8 cellular contexts compared by ENCODE assay signal in genomic region chr1:155227261-155228095, GRCh38. TPM values are rescaled to one million over a fixed set of nuclear protein-coding genes. Genes with fewer than 3 reads are reported as not detected.
DNase-seq lines count a peak whose midpoint lies in the region; ATAC-seq and TF ChIP-seq lines count a peak whose summit lies in the region.

No MANE protein-coding gene starts in this region.

- peak; percentile 80 for ATAC-seq in HG03457 (IDR thresholded peaks at IDR 0.05; ENCODE audit: unreplicated experiment)
- ATAC-seq in left colon, result peak; percentile 96

- intact Hi-C loops in left colon (cut with DNase I, micrococcal nuclease), result no loop called here

- H3K27me3 ChIP-seq in BJ (ENCODE audit: control insufficient read depth, insufficient read depth, low read length), result no peaks in the 10 kb centered on the region

- peak; percentile 95 for DNase-seq in BJ (ENCODE audit: low read depth)
- peak; percentile 100 for DNase-seq in GM19240 (ENCODE audit: insufficient read length, low spot score)
- DNase-seq in NCI-H524 (lab: John Stamatoyannopoulos, UW), result peak; percentile 99
- DNase-seq in activated CD4-positive, alpha-beta T cell treated with anti-CD3 and anti-CD28 coated beads for 4 hours, result peak; percentile 99 to 100
- DNase-seq in left colon, result peak; percentile 99
- DNase-seq in stimulated activated CD4-positive, alpha-beta T cell treated with anti-CD3 and anti-CD28 coated beads, Interleukin-1b, Interleukin-23, amount 100 ng/mL, for 4 hours (ENCODE audit: low read depth in 2 of 2), result peak; percentile 98 to 100

- POLR2A ChIA-PET in BJ (lab: Charles Lee), result no interaction called here

- peak overlapping the region; percentile 94 for H3K27ac ChIP-seq in cingulate gyrus (ENCODE audit: low read depth, low read length)

- CTCF ChIA-PET in BJ (lab: Yijun Ruan, JAX), result interaction anchor here (0.8 to 6.8 kb wide), 11 partner anchors 9 to 54 kb away, joined by 3 to 75 read pairs (median 5); partner anchors contain the start of genes KRTCAP2, MTX1 and THBS3

- H3K36me3 ChIP-seq in BJ (ENCODE audit: control insufficient read depth, insufficient read depth, low read length), result no peaks in the 10 kb centered on the region

- peak; percentile 21; the same call in 1 of the 2 replicates for TF ChIP-seq CTCF in BJ (IDR thresholded peaks at IDR 0.05; ENCODE audit: insufficient read depth, low read depth, low read length)

- H3K4me3 ChIP-seq in BJ (ENCODE audit: low read depth, low read length), result peak overlapping the region; percentile 51

RNA-seq across cellular contexts. Expression of gene MTX1, which starts 19.0 kb away (rescaled TPM):
- polyA plus RNA-seq in BJ (2011; rRNA removed), result 56.5 and 72.7 TPM in 2 replicates
- 32.6 and 60.6 TPM in 2 replicates for polyA minus RNA-seq in BJ (2011; rRNA and poly(A)+ RNA removed)
- 10 to 100 TPM; 36.3 to 46.4 TPM for total RNA-seq in left colon

RNA-seq across cellular contexts. Expression of gene THBS3, which starts 19.8 kb away (rescaled TPM):
- polyA plus RNA-seq in BJ (2011; rRNA removed), result 48.0 and 61.4 TPM in 2 replicates
- polyA minus RNA-seq in BJ (2011; rRNA and poly(A)+ RNA removed), result 30.9 and 40.7 TPM in 2 replicates
- total RNA-seq in left colon, result 10 to 100 TPM; 20.0 to 20.9 TPM

RNA-seq across cellular contexts. Expression of gene ENTREP3, which starts 27.8 kb away (rescaled TPM):
- polyA plus RNA-seq in BJ (2011; rRNA removed), result 10.3 and 15.7 TPM in 2 replicates
- 6.6 and 9.8 TPM in 2 replicates for polyA minus RNA-seq in BJ (2011; rRNA and poly(A)+ RNA removed)
- total RNA-seq in left colon, result 10 to 100 TPM; 19.9 to 21.7 TPM

RNA-seq across cellular contexts. Expression of gene SCAMP3, which starts 34.7 kb away (rescaled TPM):
- 147 and 193 TPM in 2 replicates for polyA plus RNA-seq in BJ (2011; rRNA removed)
- 70.5 and 116 TPM in 2 replicates for polyA minus RNA-seq in BJ (2011; rRNA and poly(A)+ RNA removed)
- 10 to 100 TPM; 43.1 to 53.2 TPM for total RNA-seq in left colon

RNA-seq across cellular contexts. Expression of gene CLK2, which starts 45.8 kb away (rescaled TPM):
- polyA plus RNA-seq in BJ (2011; rRNA removed), result 46.1 and 57.4 TPM in 2 replicates
- polyA minus RNA-seq in BJ (2011; rRNA and poly(A)+ RNA removed), result 38.6 and 41.2 TPM in 2 replicates
- 10 to 100 TPM; 34.3 to 41.0 TPM for total RNA-seq in left colon

Comparison
In these comparisons a context has a peak if more than half of its experiments do, and no peak if none do; other contexts are left out.
1. Peak in every context shown above with its lines: DNase-seq, ATAC-seq, H3K4me3 ChIP-seq and H3K27ac ChIP-seq.